Comparison of ENCODE assay signal across 7 cellular contexts in genomic region chr10:70169011-70169410, GRCh38. TPM values are rescaled to one million over a fixed set of nuclear protein-coding genes. Genes with fewer than 3 reads are reported as not detected.
DNase-seq lines count a peak whose midpoint lies in the region; ATAC-seq and TF ChIP-seq lines count a peak whose summit lies in the region.

No MANE protein-coding gene starts in this region.

- intact Hi-C loops in activated CD8-positive, alpha-beta T cell treated with anti-CD3 and anti-CD28 coated beads for 36 hours (cut with micrococcal nuclease), result no loop called here
- intact Hi-C loops in testis (cut with DNase I; ENCODE audit: low total_unique reads), result no loop called here

- H3K27ac Mint-ChIP-seq in activated CD8-positive, alpha-beta T cell treated with anti-CD3 and anti-CD28 coated beads for 36 hours, result peak overlapping the region; percentile 96
- peak overlapping the region; percentile 98 for H3K27ac Mint-ChIP-seq in stimulated activated memory B cell treated with anti-CD40 and anti-IgM and Interleukin-4, amounts not matched to agents 10 μg/mL and 1 μg/mL and 100 μg/mL, for 72 hours

- H3K36me3 ChIP-seq in HUES64 (ENCODE audit: insufficient read depth, low read length) (peaks cover 26% of the 10 kb centered on the region), iPS-15b (ENCODE audit: control insufficient read depth, insufficient read depth, low read length) (no peaks in the 10 kb centered on the region), testis (ENCODE audit: low read depth, missing control alignments) (no peaks in the 10 kb centered on the region)

- H3K9me3 ChIP-seq in HUES64 (ENCODE audit: insufficient read depth, low read depth, low read length) (no peaks in the 10 kb centered on the region), iPS-15b (ENCODE audit: control insufficient read depth, insufficient read depth, low read length) (no peaks in the 10 kb centered on the region), testis (no peaks in the 10 kb centered on the region)

- no peaks in the 10 kb centered on the region for H3K27me3 Mint-ChIP-seq in activated CD8-positive, alpha-beta T cell treated with anti-CD3 and anti-CD28 coated beads for 36 hours
- H3K27me3 Mint-ChIP-seq in stimulated activated memory B cell treated with anti-CD40 and anti-IgM and Interleukin-4, amounts not matched to agents 10 μg/mL and 1 μg/mL and 100 μg/mL, for 72 hours, result no peaks in the 10 kb centered on the region

- H3K27ac ChIP-seq in HUES64 (ENCODE audit: low read depth, low read length) (no peak overlapping the region), testis (peak overlapping the region in 1 of 2 donors; percentile 89)

- CTCF ChIA-PET in activated CD8-positive, alpha-beta T cell treated with anti-CD3 and anti-CD28 coated beads for 36 hours (lab: Charles Lee), result interaction anchor here (1.0 to 6.0 kb wide), 3 partner anchors 14 to 53 kb away, joined by 3 to 60 read pairs (median 11); partner anchors contain the start of gene TYSND1

- H3K9ac ChIP-seq in HUES64 (ENCODE audit: low read depth, low read length), result peak overlapping the region; percentile 92; the same call in 1 of the 2 replicates
- H3K9ac ChIP-seq in iPS-15b (ENCODE audit: low read depth, low read length), result peak overlapping the region; percentile 90

- no peak for TF ChIP-seq CTCF in activated CD8-positive, alpha-beta T cell treated with anti-CD3 and anti-CD28 coated beads for 36 hours (IDR thresholded peaks at IDR 0.05)
- no peak for TF ChIP-seq CTCF in testis (IDR thresholded peaks at IDR 0.05)

- peaks cover 39% of the 10 kb centered on the region for H3K36me3 Mint-ChIP-seq in activated CD8-positive, alpha-beta T cell treated with anti-CD3 and anti-CD28 coated beads for 36 hours (ENCODE audit: low read depth)
- peaks cover 9% of the 10 kb centered on the region for H3K36me3 Mint-ChIP-seq in stimulated activated memory B cell treated with anti-CD40 and anti-IgM and Interleukin-4, amounts not matched to agents 10 μg/mL and 1 μg/mL and 100 μg/mL, for 72 hours

- POLR2A ChIA-PET in activated CD8-positive, alpha-beta T cell treated with anti-CD3 and anti-CD28 coated beads for 36 hours (lab: Charles Lee), result interaction anchor here (0.8 to 4.8 kb wide), 6 partner anchors 16 to 65 kb away, joined by 3 to 38 read pairs (median 10); partner anchors contain the start of genes PPA1 and TYSND1

- peak overlapping the region; percentile 92 for H3K4me3 Mint-ChIP-seq in activated CD8-positive, alpha-beta T cell treated with anti-CD3 and anti-CD28 coated beads for 36 hours
- peak overlapping the region; percentile 99 for H3K4me3 Mint-ChIP-seq in stimulated activated memory B cell treated with anti-CD40 and anti-IgM and Interleukin-4, amounts not matched to agents 10 μg/mL and 1 μg/mL and 100 μg/mL, for 72 hours

- H3K4me1 Mint-ChIP-seq in activated CD8-positive, alpha-beta T cell treated with anti-CD3 and anti-CD28 coated beads for 36 hours (ENCODE audit: low read depth), result peaks cover 60% of the 10 kb centered on the region
- H3K4me1 Mint-ChIP-seq in stimulated activated memory B cell treated with anti-CD40 and anti-IgM and Interleukin-4, amounts not matched to agents 10 μg/mL and 1 μg/mL and 100 μg/mL, for 72 hours, result peaks cover 56% of the 10 kb centered on the region

- H3K4me3 ChIP-seq in HUES64 (ENCODE audit: low read length) (peak overlapping the region; percentile 98), iPS-15b (ENCODE audit: low read depth, low read length) (peak overlapping the region; percentile 96), testis (peak overlapping the region in 1 of 2 donors; percentile 99)

- WGBS in HUES64, result 73% methylated on average over 1 of the region's 2 CpGs
- 10 to 31% methylated on average over 2 of the region's 2 CpGs for WGBS in testis, 2 donors

- H3K4me1 ChIP-seq in HUES64 (ENCODE audit: insufficient read depth, low read length) (peaks cover 7% of the 10 kb centered on the region), iPS-15b (ENCODE audit: control insufficient read depth, insufficient read depth, low read length) (peaks cover 4% of the 10 kb centered on the region), testis (peaks cover 17% of the 10 kb centered on the region)

- H3K27me3 ChIP-seq in HUES64 (ENCODE audit: insufficient read depth, low read length), result no peaks in the 10 kb centered on the region
- H3K27me3 ChIP-seq in iPS-15b (ENCODE audit: control insufficient read depth, insufficient read depth, low read length), result no peaks in the 10 kb centered on the region
- no peaks in the 10 kb centered on the region for H3K27me3 ChIP-seq in testis

- no peak for TF ChIP-seq POLR2A in testis (IDR thresholded peaks at IDR 0.05)

- no peak for DNase-seq in activated CD8-positive, alpha-beta T cell treated with anti-CD3 and anti-CD28 coated beads for 36 hours
- no peak for DNase-seq in testis
- DNase-seq in stimulated activated CD4-positive, alpha-beta T cell treated with anti-CD3 and anti-CD28 coated beads, Interleukin-4, amount 100 ng/mL, for 1 hour, result no peak
- DNase-seq in cortex of kidney (lab: John Stamatoyannopoulos, UW), result no peak

- no peaks in the 10 kb centered on the region for H3K9me3 Mint-ChIP-seq in activated CD8-positive, alpha-beta T cell treated with anti-CD3 and anti-CD28 coated beads for 36 hours
- H3K9me3 Mint-ChIP-seq in stimulated activated memory B cell treated with anti-CD40 and anti-IgM and Interleukin-4, amounts not matched to agents 10 μg/mL and 1 μg/mL and 100 μg/mL, for 72 hours, result no peaks in the 10 kb centered on the region

- ATAC-seq in activated CD8-positive, alpha-beta T cell treated with anti-CD3 and anti-CD28 coated beads for 36 hours, result no peak
- ATAC-seq in stimulated activated memory B cell treated with anti-CD40 and anti-IgM and Interleukin-4, amounts not matched to agents 10 μg/mL and 1 μg/mL and 100 μg/mL, for 72 hours, result no peak

RNA-seq across cellular contexts. Expression of gene SAR1A, which starts 1.3 kb away (rescaled TPM):
- polyA plus RNA-seq in HUES64 (2013, experiment 1 of 2), result 56.2 TPM
- 55.3 TPM for polyA plus RNA-seq in HUES64 (2013, experiment 2 of 2)
- total RNA-seq in activated CD8-positive, alpha-beta T cell treated with anti-CD3 and anti-CD28 coated beads for 36 hours, result 100 to 1,000 TPM in 1 of 2 experiments, 10 to 100 TPM in 1; 95.9 to 101 TPM
- 10 to 100 TPM; 45.2 to 55.2 TPM for total RNA-seq in testis
- 49.7 TPM for polyA plus RNA-seq in testis (ENCODE audit: insufficient read depth, low read depth, low replicate concordance)

RNA-seq across cellular contexts. Expression of gene TYSND1, which starts 22.5 kb away (rescaled TPM):
- polyA plus RNA-seq in HUES64 (2013, experiment 1 of 2), result 7.7 TPM
- 8.2 TPM for polyA plus RNA-seq in HUES64 (2013, experiment 2 of 2)
- total RNA-seq in activated CD8-positive, alpha-beta T cell treated with anti-CD3 and anti-CD28 coated beads for 36 hours, result 10 to 100 TPM; 20.0 to 20.3 TPM
- total RNA-seq in testis, result 10 to 100 TPM; 33.8 to 45.4 TPM
- polyA plus RNA-seq in testis (ENCODE audit: insufficient read depth, low read depth, low replicate concordance), result 66.8 TPM

RNA-seq across cellular contexts. Expression of gene AIFM2, which starts 36.4 kb away (rescaled TPM):
- 3.0 TPM for polyA plus RNA-seq in HUES64 (2013, experiment 1 of 2)
- polyA plus RNA-seq in HUES64 (2013, experiment 2 of 2), result 2.4 TPM
- total RNA-seq in activated CD8-positive, alpha-beta T cell treated with anti-CD3 and anti-CD28 coated beads for 36 hours, result 1 to 10 TPM; 6.3 to 8.2 TPM
- total RNA-seq in testis, result 1 to 10 TPM; 7.1 TPM
- 9.7 TPM for polyA plus RNA-seq in testis (ENCODE audit: insufficient read depth, low read depth, low replicate concordance)
